ENCODE assay signal across 24 cellular contexts in the genomic region with DNA sequence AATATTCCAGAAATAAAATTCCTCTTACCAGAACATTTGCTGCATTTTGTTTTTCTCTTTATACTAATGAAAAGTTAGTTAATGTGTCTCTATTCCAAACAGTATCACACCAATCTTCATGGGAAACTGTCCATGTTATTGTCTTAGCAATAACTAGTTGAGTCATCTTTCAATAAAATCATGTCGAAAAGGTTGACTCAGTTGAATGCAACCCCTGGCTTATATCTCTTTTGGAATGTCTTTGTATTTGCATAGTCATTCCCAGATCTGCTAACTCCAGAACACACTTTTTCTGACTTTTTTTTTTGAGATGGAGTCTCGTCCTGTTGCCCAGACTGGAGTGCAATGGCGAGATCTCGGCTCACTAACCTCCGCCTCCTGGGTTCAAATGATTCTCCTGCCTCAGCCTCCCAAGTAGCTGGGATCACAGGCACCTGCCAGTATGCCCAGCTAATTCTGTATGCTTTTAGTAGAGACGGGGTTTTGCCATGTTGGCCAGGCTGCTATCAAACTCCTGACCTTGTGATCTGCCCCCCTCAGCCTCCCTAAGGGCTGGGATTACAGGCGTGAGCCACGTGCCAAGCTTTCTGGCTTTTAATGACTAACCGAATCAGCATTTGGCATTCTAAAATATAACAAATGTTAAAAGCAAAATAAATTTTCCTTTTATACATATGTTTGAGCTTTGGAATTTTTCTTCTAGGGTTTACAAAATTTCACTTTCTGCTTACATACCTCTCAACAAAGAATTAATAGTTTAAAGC.
DNase-seq lines count a peak whose midpoint lies in the region; ATAC-seq and TF ChIP-seq lines count a peak whose summit lies in the region.
"Had no signal": no experiment of that assay in that cellular context is flagged by ENCODE, and none has a peak within 500 bp of the region (broad histone marks: within the 10 kb centered on the region; RNA-seq: fewer than 3 reads in every experiment).

No MANE protein-coding gene starts in this region.

- H3K9me3 ChIP-seq in spleen = no peaks in the 10 kb centered on the region

- TF ChIP-seq CTCF in HFFc6 (IDR thresholded peaks at IDR 0.05) = no peak
- no peak for TF ChIP-seq CTCF in brain microvascular endothelial cell (IDR thresholded peaks at IDR 0.05; ENCODE audit: low read depth, low read length, missing control alignments)
- TF ChIP-seq CTCF in spleen (IDR thresholded peaks at IDR 0.05 in 8 of 11, conservative IDR thresholded peaks at IDR 0.05 in 3 of 11) = no peak

- H3K4me3 ChIP-seq in ACC112 (ENCODE audit: low read depth, low read length) (no peak overlapping the region), brain microvascular endothelial cell (ENCODE audit: low read depth, low read length) (no peak overlapping the region), spleen (no peak overlapping the region)
- H3K4me3 ChIP-seq: cardiac muscle cell, dorsolateral prefrontal cortex, hepatocyte had no signal

- H2AFZ ChIP-seq in ACC112 (ENCODE audit: low read length, unreplicated experiment) = no peak overlapping the region
- H2AFZ ChIP-seq: hepatocyte had no signal

- H3K27ac Mint-ChIP-seq in HFFc6 = peak overlapping the region; percentile 68
- H3K27ac Mint-ChIP-seq: activated CD4-positive, alpha-beta T cell treated with anti-CD3 and anti-CD28 coated beads, Interleukin-2, amount 10 ng/mL, durations not matched to agents 7 days and 5 days; activated naive CD8-positive, alpha-beta T cell treated with anti-CD3 and anti-CD28 coated beads, Interleukin-2, amount 50 U/mL, for 24 hours; naive thymus-derived CD4-positive, alpha-beta T cell had no signal

- ATAC-seq in Right ventricle myocardium inferior = no peak
- ATAC-seq: activated naive CD8-positive, alpha-beta T cell treated with anti-CD3 and anti-CD28 coated beads, Interleukin-2, amount 50 U/mL, for 24 hours; esophagus mucosa; naive thymus-derived CD4-positive, alpha-beta T cell had no signal

- TF ChIP-seq POLR2A in spleen (IDR thresholded peaks at IDR 0.05) = no peak

- no peaks in the 10 kb centered on the region for H3K79me2 ChIP-seq in ACC112 (ENCODE audit: control insufficient read depth, insufficient read depth, low read length, unreplicated experiment)
- H3K79me2 ChIP-seq: hepatocyte had no signal

- intact Hi-C loops in Right ventricle myocardium inferior (cut with DNase I) (no loop called here), spleen (cut with DNase I; ENCODE audit: low total_unique reads) (no loop called here)

- H3K27me3 Mint-ChIP-seq in HFFc6 (ENCODE audit: insufficient read depth) = no peaks in the 10 kb centered on the region
- H3K27me3 Mint-ChIP-seq: activated CD4-positive, alpha-beta T cell treated with anti-CD3 and anti-CD28 coated beads, Interleukin-2, amount 10 ng/mL, durations not matched to agents 7 days and 5 days; activated naive CD8-positive, alpha-beta T cell treated with anti-CD3 and anti-CD28 coated beads, Interleukin-2, amount 50 U/mL, for 24 hours; naive thymus-derived CD4-positive, alpha-beta T cell had no signal

- H3K27ac ChIP-seq in ACC112 (ENCODE audit: low read depth, low read length) (peak overlapping the region; percentile 23; the same call in 1 of the 2 replicates), brain microvascular endothelial cell (no peak overlapping the region), spleen (no peak overlapping the region)
- H3K27ac ChIP-seq: C4-2B, cardiac muscle cell, dorsolateral prefrontal cortex, hepatocyte had no signal

- H3K4me1 Mint-ChIP-seq in HFFc6 (ENCODE audit: low read depth) = peaks cover 19% of the 10 kb centered on the region
- H3K4me1 Mint-ChIP-seq: activated CD4-positive, alpha-beta T cell treated with anti-CD3 and anti-CD28 coated beads, Interleukin-2, amount 10 ng/mL, durations not matched to agents 7 days and 5 days; activated naive CD8-positive, alpha-beta T cell treated with anti-CD3 and anti-CD28 coated beads, Interleukin-2, amount 50 U/mL, for 24 hours; naive thymus-derived CD4-positive, alpha-beta T cell had no signal

- H3K4me1 ChIP-seq in ACC112 (ENCODE audit: control insufficient read depth, insufficient read depth, low read length, unreplicated experiment) = no peaks in the 10 kb centered on the region
- H3K4me1 ChIP-seq in spleen = no peaks in the 10 kb centered on the region

- H3K27me3 ChIP-seq in ACC112 (ENCODE audit: insufficient read depth, low read length) (no peaks in the 10 kb centered on the region), brain microvascular endothelial cell (replicated peaks) (no peaks in the 10 kb centered on the region), spleen (replicated peaks in 1 of 7) (no peaks in the 10 kb centered on the region)
- H3K27me3 ChIP-seq: cardiac muscle cell, dorsolateral prefrontal cortex, hepatocyte had no signal

- WGBS in spleen, 5 donors = 82 to 94% (median 86%) methylated on average over 9 of the region's 9 CpGs

- H3K36me3 Mint-ChIP-seq in HFFc6 (ENCODE audit: low read depth) = no peaks in the 10 kb centered on the region
- H3K36me3 Mint-ChIP-seq: naive thymus-derived CD4-positive, alpha-beta T cell had no signal

- no peaks in the 10 kb centered on the region for H3K9me3 Mint-ChIP-seq in HFFc6
- H3K9me3 Mint-ChIP-seq: activated CD4-positive, alpha-beta T cell treated with anti-CD3 and anti-CD28 coated beads, Interleukin-2, amount 10 ng/mL, durations not matched to agents 7 days and 5 days; activated naive CD8-positive, alpha-beta T cell treated with anti-CD3 and anti-CD28 coated beads, Interleukin-2, amount 50 U/mL, for 24 hours had no signal

- DNase-seq in HFFc6 (peak; percentile 22), brain microvascular endothelial cell (peak; percentile 16), hepatic stellate cell (ENCODE audit: low spot score) (peak; percentile 4), dedifferentiated amniotic fluid mesenchymal stem cell (ENCODE audit: extremely low spot score) (no peak), HuH-7 (ENCODE audit: low spot score) (no peak), Right ventricle myocardium inferior (ENCODE audit: missing footprints) (no peak), spleen (no peak)
- DNase-seq: activated CD4-positive, alpha-beta T cell treated with anti-CD3 and anti-CD28 coated beads, Interleukin-2, amount 10 ng/mL, durations not matched to agents 7 days and 5 days; activated naive CD8-positive, alpha-beta T cell treated with anti-CD3 and anti-CD28 coated beads, Interleukin-2, amount 50 U/mL, for 24 hours; dorsolateral prefrontal cortex; H7; KBM-7; kidney; mesendoderm; naive thymus-derived CD4-positive, alpha-beta T cell; NCI-H1092 treated with DMSO at 0.1 percent for 48 hours; NCI-H2081; stimulated activated CD4-positive, alpha-beta T cell treated with anti-CD3 and anti-CD28 coated beads, Interleukin-2, amount 100 ng/mL, for 48 hours; SW 1271 had no signal

- H3K36me3 ChIP-seq in ACC112 (ENCODE audit: insufficient read depth, low read length) (no peaks in the 10 kb centered on the region), brain microvascular endothelial cell (replicated peaks) (no peaks in the 10 kb centered on the region), spleen (no peaks in the 10 kb centered on the region)
- H3K36me3 ChIP-seq: cardiac muscle cell had no signal

- in situ Hi-C loops in brain microvascular endothelial cell (cut with HindIII; ENCODE audit: low pct_ligation_motif_present, low sequenced_read_pairs) = no loop called here

- H3K4me3 Mint-ChIP-seq in HFFc6 = no peak overlapping the region
- H3K4me3 Mint-ChIP-seq: activated CD4-positive, alpha-beta T cell treated with anti-CD3 and anti-CD28 coated beads, Interleukin-2, amount 10 ng/mL, durations not matched to agents 7 days and 5 days; activated naive CD8-positive, alpha-beta T cell treated with anti-CD3 and anti-CD28 coated beads, Interleukin-2, amount 50 U/mL, for 24 hours; naive thymus-derived CD4-positive, alpha-beta T cell had no signal

Comparison
In these comparisons a context has a peak if more than half of its experiments do, and no peak if none do; other contexts are left out.
1. DNase-seq: peak in HFFc6 (single experiment), brain microvascular endothelial cell (single experiment) and hepatic stellate cell (single experiment); none in dedifferentiated amniotic fluid mesenchymal stem cell (single experiment), HuH-7 (single experiment), Right ventricle myocardium inferior (single experiment) and spleen (single experiment).